Comparison of ENCODE assay signal across 9 cellular contexts in genomic region chr10:11631890-11632587, GRCh38. TPM values are rescaled to one million over a fixed set of nuclear protein-coding genes. Genes with fewer than 3 reads are reported as not detected.
DNase-seq lines count a peak whose midpoint lies in the region; ATAC-seq and TF ChIP-seq lines count a peak whose summit lies in the region.
"Had no signal": no experiment of that assay in that cellular context is flagged by ENCODE, and none has a peak within 500 bp of the region (broad histone marks: within the 10 kb centered on the region; RNA-seq: fewer than 3 reads in every experiment).

No MANE protein-coding gene starts in this region.

- H3K27ac Mint-ChIP-seq in activated CD4-positive, alpha-beta T cell treated with anti-CD3 and anti-CD28 coated beads, Interleukin-2, amount 10 ng/mL, durations not matched to agents 7 days and 5 days, result peak overlapping the region; percentile 85
- no peak overlapping the region for H3K27ac Mint-ChIP-seq in endothelial cell (ENCODE audit: unreplicated experiment)

- H3K36me3 ChIP-seq in OCI-LY1 (ENCODE audit: insufficient read depth, low read length), result no peaks in the 10 kb centered on the region

- H3K4me1 Mint-ChIP-seq in activated CD4-positive, alpha-beta T cell treated with anti-CD3 and anti-CD28 coated beads, Interleukin-2, amount 10 ng/mL, durations not matched to agents 7 days and 5 days, result peaks cover 25% of the 10 kb centered on the region
- no peaks in the 10 kb centered on the region for H3K4me1 Mint-ChIP-seq in endothelial cell (ENCODE audit: unreplicated experiment)

- no peaks in the 10 kb centered on the region for H3K9me3 ChIP-seq in OCI-LY1 (ENCODE audit: low read length)

- no peaks in the 10 kb centered on the region for H3K27me3 ChIP-seq in OCI-LY1 (ENCODE audit: insufficient read depth, low read length)

- H4K20me1 ChIP-seq in OCI-LY1 (ENCODE audit: insufficient read depth, low read length), result no peaks in the 10 kb centered on the region

- no peak overlapping the region for H3K9ac ChIP-seq in OCI-LY1 (ENCODE audit: low read length)

- no peaks in the 10 kb centered on the region for H3K9me2 ChIP-seq in OCI-LY1 (ENCODE audit: low read depth, low read length)

- no peak overlapping the region for H2AFZ ChIP-seq in OCI-LY1 (ENCODE audit: low read length)

- ATAC-seq in HG02870 (IDR thresholded peaks at IDR 0.05; ENCODE audit: unreplicated experiment), result peak; percentile 97

- peaks cover 3% of the 10 kb centered on the region for H3K36me3 Mint-ChIP-seq in activated CD4-positive, alpha-beta T cell treated with anti-CD3 and anti-CD28 coated beads, Interleukin-2, amount 10 ng/mL, durations not matched to agents 7 days and 5 days (ENCODE audit: low read depth)
- no peaks in the 10 kb centered on the region for H3K36me3 Mint-ChIP-seq in endothelial cell (ENCODE audit: low read depth, unreplicated experiment)

- peaks cover 6% of the 10 kb centered on the region for H3K9me3 Mint-ChIP-seq in activated CD4-positive, alpha-beta T cell treated with anti-CD3 and anti-CD28 coated beads, Interleukin-2, amount 10 ng/mL, durations not matched to agents 7 days and 5 days
- H3K9me3 Mint-ChIP-seq in endothelial cell (ENCODE audit: unreplicated experiment), result no peaks in the 10 kb centered on the region

- no peak for TF ChIP-seq CTCF in OCI-LY1 (IDR thresholded peaks at IDR 0.05; ENCODE audit: low read length)
- no peak for TF ChIP-seq CTCF in endothelial cell (IDR thresholded peaks at IDR 0.05; ENCODE audit: unreplicated experiment)

- peak overlapping the region; percentile 41 for H3K4me2 ChIP-seq in OCI-LY1 (ENCODE audit: low read length)

- peaks cover 5% of the 10 kb centered on the region for H3K4me1 ChIP-seq in OCI-LY1 (ENCODE audit: insufficient read depth, low read length, severe bottlenecking)

- peak overlapping the region; percentile 28 for H3K4me3 ChIP-seq in OCI-LY1 (ENCODE audit: low read depth, low read length, poor library complexity, severe bottlenecking)
- H3K4me3 ChIP-seq: lung had no signal

- peaks cover 21% of the 10 kb centered on the region for H3K27me3 Mint-ChIP-seq in activated CD4-positive, alpha-beta T cell treated with anti-CD3 and anti-CD28 coated beads, Interleukin-2, amount 10 ng/mL, durations not matched to agents 7 days and 5 days
- H3K27me3 Mint-ChIP-seq in endothelial cell (ENCODE audit: unreplicated experiment), result peaks cover 3% of the 10 kb centered on the region

- CTCF ChIA-PET in activated CD4-positive, alpha-beta T cell treated with anti-CD3 and anti-CD28 coated beads, Interleukin-2, amount 10 ng/mL, durations not matched to agents 7 days and 5 days (lab: Charles Lee), result interaction anchor here (0.8 to 1.1 kb wide), 2 partner anchors 23 to 28 kb away, joined by 3 read pairs; no protein-coding TSS in a partner anchor

- POLR2A ChIA-PET in activated CD4-positive, alpha-beta T cell treated with anti-CD3 and anti-CD28 coated beads, Interleukin-2, amount 10 ng/mL, durations not matched to agents 7 days and 5 days (lab: Charles Lee), result no interaction called here

- H3K79me2 ChIP-seq in OCI-LY1 (ENCODE audit: insufficient read depth, low read length), result no peaks in the 10 kb centered on the region

- peak; percentile 70 for DNase-seq in activated CD4-positive, alpha-beta T cell treated with anti-CD3 and anti-CD28 coated beads, Interleukin-2, amount 10 ng/mL, durations not matched to agents 7 days and 5 days
- DNase-seq in activated CD4-positive, alpha-beta T cell treated with anti-CD3 and anti-CD28 coated beads for 1 hour, result no peak
- peak; percentile 31 for DNase-seq in stimulated activated CD4-positive, alpha-beta T cell treated with anti-CD3 and anti-CD28 coated beads, Interleukin-4, amount 100 ng/mL, for 24 hours
- DNase-seq in endothelial cell (ENCODE audit: low spot score), result no peak
- DNase-seq in NCI-H1417 (lab: John Stamatoyannopoulos, UW), result no peak
- no peak for DNase-seq in hypothalamus (lab: John Stamatoyannopoulos, UW)

- H3K4me3 Mint-ChIP-seq in activated CD4-positive, alpha-beta T cell treated with anti-CD3 and anti-CD28 coated beads, Interleukin-2, amount 10 ng/mL, durations not matched to agents 7 days and 5 days, result peak overlapping the region; percentile 48
- H3K4me3 Mint-ChIP-seq in endothelial cell (ENCODE audit: unreplicated experiment), result no peak overlapping the region

- H3K27ac ChIP-seq in OCI-LY1 (ENCODE audit: low read depth, low read length, poor library complexity, severe bottlenecking), result no peak overlapping the region

- no peaks in the 10 kb centered on the region for H3F3A ChIP-seq in OCI-LY1 (ENCODE audit: insufficient read depth, low read length)

RNA-seq across cellular contexts. Expression of gene USP6NL, which starts 20.6 kb away (rescaled TPM):
- total RNA-seq in activated CD4-positive, alpha-beta T cell treated with anti-CD3 and anti-CD28 coated beads, Interleukin-2, amount 10 ng/mL, durations not matched to agents 7 days and 5 days, result 1 to 10 TPM; 3.1 to 4.0 TPM
- 33.0 TPM for total RNA-seq in endothelial cell (ENCODE audit: unreplicated experiment)

Comparison
In these comparisons a context has a peak if more than half of its experiments do, and no peak if none do; other contexts are left out.
1. DNase-seq: peak in activated CD4-positive, alpha-beta T cell treated with anti-CD3 and anti-CD28 coated beads, Interleukin-2, amount 10 ng/mL, durations not matched to agents 7 days and 5 days (single experiment) and stimulated activated CD4-positive, alpha-beta T cell treated with anti-CD3 and anti-CD28 coated beads, Interleukin-4, amount 100 ng/mL, for 24 hours (single experiment); none in activated CD4-positive, alpha-beta T cell treated with anti-CD3 and anti-CD28 coated beads for 1 hour (single experiment), endothelial cell (single experiment), NCI-H1417 (0 of 3) and hypothalamus (0 of 51).